In genomic region chr3:184005981-184006507, GRCh38 we compare ENCODE assay signal across 1 cellular context.
TF ChIP-seq lines count a peak whose summit lies in the region.

No MANE protein-coding gene starts in this region.

TF ChIP-seq in HepG2, 621 proteins besides CTCF, POLR2A, EP300 and RAD21:
- TF ChIP-seq NFE2 (CRISPR knock-in tag; IDR thresholded peaks at IDR 0.05) (0 out of 2 replicates have a peak, but pooled peaks have one; percentile 44), ZNF770 (CRISPR knock-in tag; IDR thresholded peaks at IDR 0.05) (no peak), NFE2L2 (IDR thresholded peaks at IDR 0.05; ENCODE audit: low read length) (peak; percentile 88), ZNF329 (CRISPR knock-in tag; IDR thresholded peaks at IDR 0.05; ENCODE audit: low read depth) (no peak), KDM5B (CRISPR knock-in tag; IDR thresholded peaks at IDR 0.05; ENCODE audit: borderline replicate concordance) (no peak), MAFK (conservative IDR thresholded peaks at IDR 0.05 in 1 of 2, IDR thresholded peaks at IDR 0.05 in 1 of 2; ENCODE audit: low read length in 2 of 2) (peak; percentile 77 to 83), ZNF639 (CRISPR knock-in tag; conservative IDR thresholded peaks at IDR 0.05) (no peak), MAFF (IDR thresholded peaks at IDR 0.05; ENCODE audit: low read depth, low read length) (peak; percentile 75; the same call in 1 of the 2 replicates)
